ENCODE assay signal across 21 cellular contexts in genomic region chr1:185969028-185969427, GRCh38.
A peak's percentile ranks its signal among the peaks of the same experiment; 100 is the strongest.
DNase-seq lines count a peak whose midpoint lies in the region; ATAC-seq, FAIRE-seq and TF ChIP-seq lines count a peak whose summit lies in the region.
"Had no signal": no experiment of that assay in that cellular context is flagged by ENCODE, and none has a peak within 500 bp of the region (broad histone marks: within the 10 kb centered on the region; RNA-seq: fewer than 3 reads in every experiment).

No MANE protein-coding gene starts in this region.

- H3K4me3 ChIP-seq in A549 (no peak overlapping the region), coronary artery (no peak overlapping the region)
- H3K4me3 ChIP-seq: PC-9, skin epidermis, upper lobe of left lung had no signal

- DNase-seq in A549 (ENCODE audit: low read depth in 1 of 2, low spot score in 1 of 2) (no peak), H4 (ENCODE audit: low spot score) (peak; percentile 40), coronary artery (ENCODE audit: low spot score) (no peak), neural crest cell (ENCODE audit: low read depth, low spot score) (no peak), NCI-H345 treated with DMSO at 0.1 percent for 48 hours (lab: John Stamatoyannopoulos, UW; ENCODE audit: unreplicated experiment) (no peak), NCI-H524 treated with DMSO at 0.1 percent for 48 hours (lab: John Stamatoyannopoulos, UW) (no peak), SKM-1 treated with dmso at 0.1 percent for 144 hours (lab: John Stamatoyannopoulos, UW; ENCODE audit: unreplicated experiment) (no peak)
- DNase-seq in activated T-cell treated with anti-CD3 and anti-CD28 coated beads, Interleukin-2, amount 50 U/mL, for 1 hour = no peak
- DNase-seq: activated B cell treated with CpG ODN at 0.5 μM for 24 hours, Caco-2, H9, MV-4-11, NCI-H2081 treated with DMSO at 0.1 percent for 48 hours, NCI-H748 treated with DMSO at 0.1 percent for 48 hours, PC-9, upper lobe of left lung had no signal

- TF ChIP-seq CTCF in A549 (IDR thresholded peaks at IDR 0.05) = no peak
- no peak for TF ChIP-seq CTCF in coronary artery (IDR thresholded peaks at IDR 0.05)
- TF ChIP-seq CTCF in neural crest cell (conservative IDR thresholded peaks at IDR 0.05) = no peak

- H3K9me3 Mint-ChIP-seq in neural crest cell = peaks cover 3% of the 10 kb centered on the region
- H3K9me3 Mint-ChIP-seq: activated B cell treated with CpG ODN at 0.5 μM for 24 hours; brain; H9; memory B cell; nephron; stimulated activated effector memory CD8-positive, alpha-beta T cell treated with anti-CD3 and anti-CD28 coated beads, Interleukin-12 subunit alpha, Interleukin-12 subunit beta, amount 100 ng/mL, for 72 hours had no signal

- no peak for FAIRE-seq in A549 (lab: Jason Lieb, UNC)

- WGBS in A549 (ENCODE audit: missing lambda C conversion rate) = 19% methylated on average over 4 of the region's 4 CpGs

- H3K4me1 ChIP-seq in A549 = no peaks in the 10 kb centered on the region
- H3K4me1 ChIP-seq: Caco-2 had no signal

- peaks cover 51% of the 10 kb centered on the region for H3K4me1 Mint-ChIP-seq in neural crest cell
- H3K4me1 Mint-ChIP-seq: activated B cell treated with CpG ODN at 0.5 μM for 24 hours; brain; stimulated activated effector memory CD8-positive, alpha-beta T cell treated with anti-CD3 and anti-CD28 coated beads, Interleukin-12 subunit alpha, Interleukin-12 subunit beta, amount 100 ng/mL, for 72 hours had no signal

- no peak for TF ChIP-seq EP300 in A549 (IDR thresholded peaks at IDR 0.05)

- no peaks in the 10 kb centered on the region for H3K9me3 ChIP-seq in A549
- H3K9me3 ChIP-seq: Caco-2, upper lobe of left lung had no signal

- POLR2A ChIA-PET in A549 (lab: Yijun Ruan, JAX) = no interaction called here

- H3K4me2 ChIP-seq in A549 = peak overlapping the region; percentile 21; the same call in 1 of the 3 replicates
- H3K4me2 ChIP-seq: PC-9 had no signal

- CTCF ChIA-PET in A549 (lab: Yijun Ruan, JAX) = interaction anchor here (1.4 to 1.7 kb wide), 3 partner anchors 11 to 156 kb away, joined by 4 read pairs; no protein-coding TSS in a partner anchor

- H3K36me3 Mint-ChIP-seq in neural crest cell (ENCODE audit: low read depth) = peaks cover 3% of the 10 kb centered on the region
- H3K36me3 Mint-ChIP-seq: brain; memory B cell; stimulated activated effector memory CD8-positive, alpha-beta T cell treated with anti-CD3 and anti-CD28 coated beads, Interleukin-12 subunit alpha, Interleukin-12 subunit beta, amount 100 ng/mL, for 72 hours had no signal

- no peak for ATAC-seq in A549
- ATAC-seq: stimulated activated effector memory CD8-positive, alpha-beta T cell treated with anti-CD3 and anti-CD28 coated beads, Interleukin-12 subunit alpha, Interleukin-12 subunit beta, amount 100 ng/mL, for 72 hours had no signal

- no peaks in the 10 kb centered on the region for H3K27me3 Mint-ChIP-seq in neural crest cell (ENCODE audit: low read depth)

- H3K27ac ChIP-seq in A549 = no peak overlapping the region
- peak overlapping the region; percentile 16 to 18 for H3K27ac ChIP-seq in coronary artery
- H3K27ac ChIP-seq: PC-9, upper lobe of left lung had no signal

- no peak for TF ChIP-seq POLR2A in A549 (IDR thresholded peaks at IDR 0.05; ENCODE audit: low read length)

- H3K4me3 Mint-ChIP-seq in neural crest cell = no peak overlapping the region
- H3K4me3 Mint-ChIP-seq: activated B cell treated with CpG ODN at 0.5 μM for 24 hours; brain; H9; memory B cell; nephron; stimulated activated effector memory CD8-positive, alpha-beta T cell treated with anti-CD3 and anti-CD28 coated beads, Interleukin-12 subunit alpha, Interleukin-12 subunit beta, amount 100 ng/mL, for 72 hours had no signal

- H3K27ac Mint-ChIP-seq in neural crest cell (ENCODE audit: unreplicated experiment) = peak overlapping the region; percentile 2
- H3K27ac Mint-ChIP-seq: activated B cell treated with CpG ODN at 0.5 μM for 24 hours; brain; H9; memory B cell; nephron; stimulated activated effector memory CD8-positive, alpha-beta T cell treated with anti-CD3 and anti-CD28 coated beads, Interleukin-12 subunit alpha, Interleukin-12 subunit beta, amount 100 ng/mL, for 72 hours had no signal

- TF ChIP-seq RAD21 in A549 (conservative IDR thresholded peaks at IDR 0.05 in 1 of 2, IDR thresholded peaks at IDR 0.05 in 1 of 2) = no peak

TF ChIP-seq in A549, 52 proteins besides CTCF, POLR2A, EP300 and RAD21:
- TF ChIP-seq ZSCAN20 (CRISPR knock-in tag; IDR thresholded peaks at IDR 0.05) (no peak), NR3C1 (IDR thresholded peaks at IDR 0.05) (no peak), MYC (IDR thresholded peaks at IDR 0.05; ENCODE audit: borderline replicate concordance, low read length) (no peak), EHF (CRISPR knock-in tag; IDR thresholded peaks at IDR 0.05) (no peak), ZNF302 (CRISPR knock-in tag; IDR thresholded peaks at IDR 0.05) (no peak), BCL3 (IDR thresholded peaks at IDR 0.05) (no peak), NFE2L2 (conservative IDR thresholded peaks at IDR 0.05; ENCODE audit: low read length) (no peak)
TF ChIP-seq in A549: peak in this region for 0.

Comparison
In these comparisons a context has a peak if more than half of its experiments do, and no peak if none do; other contexts are left out.
1. H3K27ac ChIP-seq: peak in coronary artery (2 of 2); none in A549 (0 of 2).